ENCODE assay signal across 8 cellular contexts in the genomic region with DNA sequence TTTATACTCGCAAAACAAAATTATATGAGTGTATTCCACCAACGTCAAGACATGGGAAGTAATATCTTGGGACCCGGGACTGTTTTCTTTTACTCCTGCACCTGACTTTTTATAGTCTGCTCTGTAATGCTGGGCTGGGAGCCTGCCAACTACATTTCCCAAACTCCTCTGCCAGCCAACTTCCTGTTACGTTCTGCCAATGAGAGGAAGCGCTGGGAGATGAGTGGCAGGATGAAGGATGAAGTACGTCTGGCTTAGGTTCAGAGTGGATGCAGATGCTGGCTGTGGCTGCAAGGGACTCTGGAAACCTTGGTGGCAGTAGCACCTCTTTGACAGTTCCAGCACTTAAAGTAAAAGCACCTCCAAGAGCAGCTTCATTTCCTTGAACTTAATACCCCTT. TPM values are rescaled to one million over a fixed set of nuclear protein-coding genes. Genes with fewer than 3 reads are reported as not detected.
DNase-seq lines count a peak whose midpoint lies in the region; ATAC-seq, FAIRE-seq and TF ChIP-seq lines count a peak whose summit lies in the region.

No MANE protein-coding gene starts in this region.

- no peak for TF ChIP-seq CTCF in H1 (IDR thresholded peaks at IDR 0.05; ENCODE audit: control extremely low read depth in 1 of 3, insufficient read depth in 1 of 3, low read depth in 1 of 3, low read length in 3 of 3)

- H2BK5ac ChIP-seq in H1 (ENCODE audit: low read depth, low read length) = no peak overlapping the region

- no peaks in the 10 kb centered on the region for H3K4me1 ChIP-seq in H1 (replicated peaks in 1 of 4; ENCODE audit: control insufficient read depth in 3 of 4, insufficient read depth in 4 of 4, low read length in 3 of 4)

- POLR2A ChIA-PET in H1 (lab: Charles Lee; ENCODE audit: partially characterized antibody) = no interaction called here

- no peaks in the 10 kb centered on the region for H3K79me1 ChIP-seq in H1 (ENCODE audit: low read depth, low read length)

- no peak overlapping the region for H4K5ac ChIP-seq in H1 (ENCODE audit: insufficient read length, low read depth, low read length)

- no peaks in the 10 kb centered on the region for H3K9me3 ChIP-seq in H1 (ENCODE audit: insufficient read depth in 2 of 2, low read depth in 1 of 2, low read length in 1 of 2)

- no peak for TF ChIP-seq RAD21 in H1 (IDR thresholded peaks at IDR 0.05 in 1 of 2, conservative IDR thresholded peaks at IDR 0.05 in 1 of 2; ENCODE audit: low read depth in 2 of 2, low read length in 2 of 2)

- DNase-seq in H54 (ENCODE audit: insufficient read length, low spot score) (no peak), NCI-H510A treated with DMSO at 0.1 percent for 48 hours (lab: John Stamatoyannopoulos, UW) (peak; percentile 14), H1 (ENCODE audit: low read depth in 1 of 2, low spot score in 2 of 2) (no peak), nucleus accumbens (lab: John Stamatoyannopoulos, UW) (peak in 42 of 56 donors; percentile 7 to 74 (median 36)), LoVo (ENCODE audit: low spot score) (no peak), NOMO-1 treated with dmso at 0.1 percent for 144 hours (lab: John Stamatoyannopoulos, UW; ENCODE audit: unreplicated experiment) (no peak)

- H3K27ac ChIP-seq in H1 (ENCODE audit: low read depth, low read length) = no peak overlapping the region

- TF ChIP-seq POLR2A in H54 (IDR thresholded peaks at IDR 0.05; ENCODE audit: low read depth, low read length) (no peak), H1 (IDR thresholded peaks at IDR 0.05; ENCODE audit: control extremely low read depth in 1 of 2, low read depth in 2 of 2, low read length in 2 of 2) (no peak)

- H3K23me2 ChIP-seq in H1 (ENCODE audit: low read depth, low read length) = no peaks in the 10 kb centered on the region

- H2BK20ac ChIP-seq in H1 (ENCODE audit: low read length) = no peak overlapping the region

- H3K4me3 ChIP-seq in H1 (ENCODE audit: extremely low read depth in 1 of 4, insufficient read depth in 2 of 4, low read depth in 3 of 4, low read length in 4 of 4) = no peak overlapping the region

- no peak overlapping the region for H3K4me2 ChIP-seq in H1 (ENCODE audit: insufficient read depth in 1 of 2, low read depth in 2 of 2, low read length in 2 of 2)

- no peak overlapping the region for H2AK5ac ChIP-seq in H1 (ENCODE audit: low read depth, low read length)

- FAIRE-seq in H54 (lab: Jason Lieb, UNC) (peak; percentile 27), H1 (lab: Jason Lieb, UNC) (no peak)

- no peak overlapping the region for H4K91ac ChIP-seq in H1 (replicated peaks; ENCODE audit: insufficient read length, low read length)

- no peak overlapping the region for H3K23ac ChIP-seq in H1 (ENCODE audit: insufficient read length)

- H3K36me3 ChIP-seq in H1 (ENCODE audit: control insufficient read depth in 2 of 4, insufficient read depth in 4 of 4, low read length in 3 of 4) = peaks cover 2 to 34% (median 14%) of the 10 kb centered on the region in 4 experiments; a peak in 7 of 8 replicates

- H3K9ac ChIP-seq in H1 (replicated peaks in 1 of 4; ENCODE audit: extremely low read depth in 1 of 4, low read depth in 3 of 4, low read length in 3 of 4) = no peak overlapping the region

- WGBS in H1 (ENCODE audit: extremely low coverage in 1 of 2, insufficient coverage in 1 of 2, insufficient read length in 1 of 2, insufficient replicate concordance in 2 of 2, low coverage in 1 of 2, low lambda C conversion rate in 2 of 2, missing lambda C conversion rate in 1 of 2), 2 experiments = 88% methylated on average over 6 of the region's 6 CpGs; no CpG with 5 or more reads in 1 of the 2 experiments

- no peaks in the 10 kb centered on the region for H3K79me2 ChIP-seq in H1 (ENCODE audit: control insufficient read depth in 1 of 2, insufficient read depth in 2 of 2, low read length in 2 of 2)

- no peaks in the 10 kb centered on the region for H3K27me3 ChIP-seq in H1 (replicated peaks in 1 of 4; ENCODE audit: control insufficient read depth in 3 of 4, extremely low read depth in 1 of 4, insufficient read depth in 3 of 4, low read length in 3 of 4)

- ATAC-seq in HG03571 (IDR thresholded peaks at IDR 0.05; ENCODE audit: unreplicated experiment) = no peak
- ATAC-seq in HG03045 (IDR thresholded peaks at IDR 0.05; ENCODE audit: unreplicated experiment) = no peak

- TF ChIP-seq EP300 in H1 (IDR thresholded peaks at IDR 0.05; ENCODE audit: borderline replicate concordance in 1 of 2, low read depth in 2 of 2, low read length in 2 of 2) = no peak

- peaks cover 2% of the 10 kb centered on the region in 2 experiments for H4K20me1 ChIP-seq in H1 (replicated peaks in 1 of 2; ENCODE audit: control insufficient read depth in 1 of 2, insufficient read depth in 2 of 2, low read length in 2 of 2)

- CTCF ChIA-PET in H1 (lab: Charles Lee; ENCODE audit: partially characterized antibody) = interaction anchor here (0.6 to 3.5 kb wide), 3 partner anchors 13 to 1457 kb away, joined by 3 to 34 read pairs (median 3); no protein-coding TSS in a partner anchor

- H2BK12ac ChIP-seq in H1 (ENCODE audit: low read depth, low read length) = no peak overlapping the region

- H3K18ac ChIP-seq in H1 (ENCODE audit: extremely low read depth, low read length) = no peak overlapping the region

- H3K14ac ChIP-seq in H1 (ENCODE audit: insufficient read length) = no peak overlapping the region

- no peak overlapping the region for H4K8ac ChIP-seq in H1 (ENCODE audit: extremely low read depth, insufficient read depth, low read length)

- H3K4ac ChIP-seq in H1 (replicated peaks; ENCODE audit: insufficient read length, low read depth, low read length) = no peak overlapping the region

- H3K56ac ChIP-seq in H1 (replicated peaks; ENCODE audit: insufficient read length, low read depth, low read length) = no peak overlapping the region

- no peak overlapping the region for H2BK15ac ChIP-seq in H1 (ENCODE audit: low read length)

- no peak overlapping the region for H2AFZ ChIP-seq in H1 (ENCODE audit: low read length)

- no peak overlapping the region for H2BK120ac ChIP-seq in H1 (replicated peaks; ENCODE audit: low read depth, low read length)

TF ChIP-seq in H1, 55 proteins besides CTCF, POLR2A, EP300 and RAD21:
- TF ChIP-seq SIX5 (IDR thresholded peaks at IDR 0.05; ENCODE audit: low read depth, low read length) (peak; percentile 47), ASH2L (IDR thresholded peaks at IDR 0.05; ENCODE audit: low read length) (no peak), CHD2 (IDR thresholded peaks at IDR 0.05; ENCODE audit: low read length) (no peak)
- TF ChIP-seq, protein P1, sequence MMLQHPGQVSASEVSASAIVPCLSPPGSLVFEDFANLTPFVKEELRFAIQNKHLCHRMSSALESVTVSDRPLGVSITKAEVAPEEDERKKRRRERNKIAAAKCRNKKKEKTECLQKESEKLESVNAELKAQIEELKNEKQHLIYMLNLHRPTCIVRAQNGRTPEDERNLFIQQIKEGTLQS (IDR thresholded peaks at IDR 0.05; ENCODE audit: insufficient read depth, low read depth, low read length) = no peak
TF ChIP-seq in H1: peak in this region for 1.

RNA-seq across cellular contexts. Expression of a gene that starts 59.6 kb away (rescaled TPM):
- total RNA-seq in H1 (2021; fragmentation: NEBNext Ultra II Directional; extraction: Animal tissue kit (Norgen Biotek cat#: 25700)) = 33.8 and 34.6 TPM in 2 replicates
- 7.4 and 11.1 TPM in 2 replicates for polyA plus RNA-seq in H1 (2011; rRNA removed)
- 10.1 TPM for polyA plus RNA-seq in H1 (2011; cell fraction: cytosol; rRNA removed)
- polyA plus RNA-seq in H1 (2011; cell fraction: nucleus; rRNA removed) = 13.1 TPM
- polyA plus RNA-seq in H1 (2012, experiment 1 of 2) = 16.1 to 24.1 TPM (median 16.9 TPM) in 4 replicates
- 1.0 TPM for polyA plus RNA-seq in H1 (2012, experiment 2 of 2)
- polyA plus RNA-seq in H1 (2013, experiment 1 of 2) = 12.8 TPM
- polyA plus RNA-seq in H1 (2013, experiment 2 of 2) = 11.4 TPM
- 50.1 and 60.4 TPM in 2 replicates for polyA minus RNA-seq in H1 (2011; rRNA and poly(A)+ RNA removed)
- polyA minus RNA-seq in H1 (2011; cell fraction: cytosol; rRNA and poly(A)+ RNA removed) = 25.6 TPM
- 64.3 TPM for polyA minus RNA-seq in H1 (2011; cell fraction: nucleus; rRNA and poly(A)+ RNA removed)

Comparison
In these comparisons a context has a peak if more than half of its experiments do, and no peak if none do; other contexts are left out.
1. DNase-seq: peak in NCI-H510A treated with DMSO at 0.1 percent for 48 hours (single experiment) and nucleus accumbens (42 of 56); none in H54 (single experiment), H1 (0 of 2), LoVo (single experiment) and NOMO-1 treated with dmso at 0.1 percent for 144 hours (single experiment).